Comparison of ENCODE assay signal across 11 cellular contexts in genomic region chr1:48878191-48878940, GRCh38.
A peak's percentile ranks its signal among the peaks of the same experiment; 100 is the strongest.
DNase-seq lines count a peak whose midpoint lies in the region; ATAC-seq, FAIRE-seq and TF ChIP-seq lines count a peak whose summit lies in the region.
"Had no signal": no experiment of that assay in that cellular context is flagged by ENCODE, and none has a peak within 500 bp of the region (broad histone marks: within the 10 kb centered on the region; RNA-seq: fewer than 3 reads in every experiment).

No MANE protein-coding gene starts in this region.

- POLR2A ChIA-PET in PC-3 (lab: Charles Lee; ENCODE audit: unreplicated experiment) = no interaction called here

- intact Hi-C loops in PC-3 (cut with micrococcal nuclease) = loop anchor here (2.0 kb wide), 1 partner anchor 52 kb away; no protein-coding TSS in a partner anchor

- H3K9me3 ChIP-seq in GM23248 (ENCODE audit: low read depth) (no peaks in the 10 kb centered on the region), PC-3 (ENCODE audit: low read length) (no peaks in the 10 kb centered on the region)
- H3K9me3 ChIP-seq: sigmoid colon had no signal

- no TSS peak for BruUV-seq in PC-3 (replicated peaks; lab: Mats Ljungman, UMichigan)

- TF ChIP-seq CTCF in PC-3 (conservative IDR thresholded peaks at IDR 0.05; ENCODE audit: low read depth, low read length) = no peak
- TF ChIP-seq CTCF in osteocyte (IDR thresholded peaks at IDR 0.05) = no peak

- in situ Hi-C loops in GM23248 (cut with MboI) = no loop called here

- H3K9me3 Mint-ChIP-seq in osteocyte (ENCODE audit: unreplicated experiment) = no peaks in the 10 kb centered on the region
- H3K9me3 Mint-ChIP-seq: stimulated activated naive CD8-positive, alpha-beta T cell treated with anti-CD3 and anti-CD28 coated beads, Interleukin-15, amount 100 ng/mL, for 72 hours had no signal

- no peaks in the 10 kb centered on the region for H3K36me3 Mint-ChIP-seq in osteocyte (ENCODE audit: unreplicated experiment)

- CTCF ChIA-PET in PC-3 (lab: Charles Lee) = no interaction called here

- H3K36me3 ChIP-seq in GM23248 (ENCODE audit: low read depth) (no peaks in the 10 kb centered on the region), PC-3 (ENCODE audit: low read depth, low read length) (no peaks in the 10 kb centered on the region)
- H3K36me3 ChIP-seq: sigmoid colon had no signal

- no peaks in the 10 kb centered on the region for H3K4me1 Mint-ChIP-seq in osteocyte (ENCODE audit: unreplicated experiment)
- H3K4me1 Mint-ChIP-seq: stimulated activated naive CD8-positive, alpha-beta T cell treated with anti-CD3 and anti-CD28 coated beads, Interleukin-15, amount 100 ng/mL, for 72 hours had no signal

- H3K79me2 ChIP-seq in GM23248 (ENCODE audit: insufficient read depth) (no peaks in the 10 kb centered on the region), PC-3 (ENCODE audit: low read length) (no peaks in the 10 kb centered on the region)

- H3K4me1 ChIP-seq in GM23248 (ENCODE audit: insufficient read depth) (peaks cover 28% of the 10 kb centered on the region), PC-3 (ENCODE audit: insufficient read depth, low read length) (peaks cover 25% of the 10 kb centered on the region)

- H4K20me1 ChIP-seq in GM23248 (ENCODE audit: insufficient read depth) = no peaks in the 10 kb centered on the region
- H4K20me1 ChIP-seq in PC-3 (ENCODE audit: low read length) = no peaks in the 10 kb centered on the region

- no peak for FAIRE-seq in GM12891 (lab: Jason Lieb, UNC)

- no peak overlapping the region for H3K27ac Mint-ChIP-seq in osteocyte (ENCODE audit: unreplicated experiment)
- H3K27ac Mint-ChIP-seq: stimulated activated naive CD8-positive, alpha-beta T cell treated with anti-CD3 and anti-CD28 coated beads, Interleukin-15, amount 100 ng/mL, for 72 hours had no signal

- ATAC-seq in PC-3 (peak; percentile 99), GM21367 (IDR thresholded peaks at IDR 0.05; ENCODE audit: unreplicated experiment) (no peak), HG03045 (IDR thresholded peaks at IDR 0.05; ENCODE audit: unreplicated experiment) (no peak)
- ATAC-seq: stimulated activated naive CD8-positive, alpha-beta T cell treated with anti-CD3 and anti-CD28 coated beads, Interleukin-15, amount 100 ng/mL, for 72 hours had no signal

- H3F3A ChIP-seq in GM23248 (ENCODE audit: insufficient read depth) (peaks cover 18% of the 10 kb centered on the region), PC-3 (ENCODE audit: low read length, unreplicated experiment) (no peaks in the 10 kb centered on the region)

- H3K9ac ChIP-seq in GM23248 (peak overlapping the region; percentile 44), PC-3 (ENCODE audit: low read length) (peak overlapping the region; percentile 34; the same call in 1 of the 2 replicates)

- no peak for TF ChIP-seq POLR2A in GM12891 (IDR thresholded peaks at IDR 0.05; ENCODE audit: low read depth, low read length)

- H3K27me3 Mint-ChIP-seq in osteocyte (ENCODE audit: unreplicated experiment) = no peaks in the 10 kb centered on the region

- no peaks in the 10 kb centered on the region for H3K9me2 ChIP-seq in GM23248 (ENCODE audit: insufficient read depth)
- H3K9me2 ChIP-seq in PC-3 (replicated peaks; ENCODE audit: low read length) = no peaks in the 10 kb centered on the region

- DNase-seq in GM23248 = peak; percentile 97
- DNase-seq in PC-3 = peak; percentile 93
- peak; percentile 91 for DNase-seq in fibroblast of gingiva (ENCODE audit: low read depth)
- DNase-seq in skeletal muscle cell (ENCODE audit: low read depth) = peak; percentile 95
- DNase-seq in GM12891 (ENCODE audit: insufficient read length, low spot score) = no peak
- DNase-seq in osteocyte (ENCODE audit: extremely low spot score, unreplicated experiment) = no peak
- DNase-seq: NCI-H446; sigmoid colon; stimulated activated naive CD8-positive, alpha-beta T cell treated with anti-CD3 and anti-CD28 coated beads, Interleukin-15, amount 100 ng/mL, for 72 hours had no signal

- H3K4me2 ChIP-seq in GM23248 (ENCODE audit: unreplicated experiment) = peak overlapping the region; percentile 72
- peak overlapping the region; percentile 80 for H3K4me2 ChIP-seq in PC-3 (ENCODE audit: low read length)

- peak overlapping the region; percentile 37; the same call in 1 of the 2 replicates for H3K4me3 ChIP-seq in GM23248
- peak overlapping the region; percentile 49; the same call in 1 of the 2 replicates for H3K4me3 ChIP-seq in PC-3 (ENCODE audit: low read length)
- no peak overlapping the region for H3K4me3 ChIP-seq in skeletal muscle cell (ENCODE audit: low read depth, low read length)
- H3K4me3 ChIP-seq: sigmoid colon had no signal

- no peak overlapping the region for H3K4me3 Mint-ChIP-seq in osteocyte (ENCODE audit: unreplicated experiment)
- H3K4me3 Mint-ChIP-seq: stimulated activated naive CD8-positive, alpha-beta T cell treated with anti-CD3 and anti-CD28 coated beads, Interleukin-15, amount 100 ng/mL, for 72 hours had no signal

- H2AFZ ChIP-seq in GM23248 (peak overlapping the region; percentile 36; the same call in 1 of the 2 replicates), PC-3 (ENCODE audit: low read length) (peak overlapping the region; percentile 68)

- WGBS in GM23248 (ENCODE audit: low coverage in 1 of 2, low lambda C conversion rate in 2 of 2, missing lambda C conversion rate in 2 of 2), 2 experiments = 5 to 9% methylated on average over 6 of the region's 6 CpGs

- H3K27me3 ChIP-seq in GM23248 (replicated peaks; ENCODE audit: insufficient read depth) (no peaks in the 10 kb centered on the region), PC-3 (ENCODE audit: low read length) (no peaks in the 10 kb centered on the region)
- H3K27me3 ChIP-seq: sigmoid colon had no signal

- peak overlapping the region; percentile 68 for H3K27ac ChIP-seq in GM23248
- H3K27ac ChIP-seq in PC-3 (ENCODE audit: low read length) = peak overlapping the region; percentile 75

TF ChIP-seq in GM12891, 5 proteins besides CTCF, POLR2A, EP300 and RAD21:
- TF ChIP-seq POLR2AphosphoS5 (IDR thresholded peaks at IDR 0.05; ENCODE audit: low read depth, low read length) (no peak), TAF1 (IDR thresholded peaks at IDR 0.05; ENCODE audit: low read depth, low read length) (no peak), POU2F2 (IDR thresholded peaks at IDR 0.05; ENCODE audit: low read depth, low read length) (no peak), SPI1 (IDR thresholded peaks at IDR 0.05; ENCODE audit: low read depth, low read length) (no peak), PAX5 (IDR thresholded peaks at IDR 0.05; ENCODE audit: insufficient read depth, low read length, severe bottlenecking) (no peak)
TF ChIP-seq in GM12891: peak in this region for 0.

Comparison
In these comparisons a context has a peak if more than half of its experiments do, and no peak if none do; other contexts are left out.
1. DNase-seq: peak in GM23248 (single experiment), PC-3 (single experiment), fibroblast of gingiva (single experiment) and skeletal muscle cell (single experiment); none in GM12891 (single experiment) and osteocyte (single experiment).